ENCODE assay signal across 14 cellular contexts in genomic region chr2:156565066-156565710, GRCh38.
A peak's percentile ranks its signal among the peaks of the same experiment; 100 is the strongest.
DNase-seq lines count a peak whose midpoint lies in the region; ATAC-seq and TF ChIP-seq lines count a peak whose summit lies in the region.
"Had no signal": no experiment of that assay in that cellular context is flagged by ENCODE, and none has a peak within 500 bp of the region (broad histone marks: within the 10 kb centered on the region; RNA-seq: fewer than 3 reads in every experiment).

No MANE protein-coding gene starts in this region.

- peak overlapping the region; percentile 71; the same call in 1 of the 2 replicates for H3K4me2 ChIP-seq in IMR-90 (ENCODE audit: low read depth, low read length)

- H2AFZ ChIP-seq in IMR-90 (replicated peaks; ENCODE audit: low read length, poor library complexity): no peak overlapping the region

- no peak overlapping the region for H2BK20ac ChIP-seq in IMR-90 (ENCODE audit: low read depth, low read length)

- no peak overlapping the region for H3K27ac ChIP-seq in IMR-90 (ENCODE audit: insufficient read depth, low read length)
- H3K27ac ChIP-seq: esophagus squamous epithelium, neutrophil had no signal

- dilution Hi-C loops in IMR-90 (cut with HindIII; ENCODE audit: low sequenced_read_pairs, unreplicated experiment): no loop called here

- peaks cover 2% of the 10 kb centered on the region for H3K36me3 ChIP-seq in IMR-90 (ENCODE audit: control insufficient read depth, insufficient read depth, low read length)

- no peak overlapping the region for H3K56ac ChIP-seq in IMR-90 (ENCODE audit: extremely low read depth, insufficient read depth, low read length)

- peak overlapping the region; percentile 39; the same call in 1 of the 2 replicates for H2AK5ac ChIP-seq in IMR-90 (ENCODE audit: low read depth, low read length)

- TF ChIP-seq CTCF in IMR-90 (conservative IDR thresholded peaks at IDR 0.05; ENCODE audit: low read depth, low read length) (no peak), retinal pigment epithelial cell (conservative IDR thresholded peaks at IDR 0.05; ENCODE audit: low read depth, low read length) (no peak)

- H4K20me1 ChIP-seq in IMR-90 (ENCODE audit: insufficient read depth, low read length): no peaks in the 10 kb centered on the region

- H2BK5ac ChIP-seq in IMR-90 (ENCODE audit: low read depth, low read length, poor library complexity, severe bottlenecking): peak overlapping the region; percentile 95

- TF ChIP-seq RAD21 in IMR-90 (IDR thresholded peaks at IDR 0.05; ENCODE audit: low read length): no peak

- peak overlapping the region; percentile 73 for H2BK120ac ChIP-seq in IMR-90 (ENCODE audit: low read depth, low read length)

- peak overlapping the region; percentile 50; the same call in 1 of the 2 replicates for H3K4ac ChIP-seq in IMR-90 (ENCODE audit: low read depth, low read length)

- H2BK15ac ChIP-seq in IMR-90 (ENCODE audit: low read depth, low read length): no peak overlapping the region

- 0 out of 4 replicates have a peak, but pooled peaks cover 0 to 2% of the 10 kb centered on the region in 2 experiments for H3K79me1 ChIP-seq in IMR-90 (ENCODE audit: low read depth in 1 of 2, low read length in 2 of 2)

- no peak for TF ChIP-seq POLR2A in IMR-90 (IDR thresholded peaks at IDR 0.05; ENCODE audit: low read depth, low read length)

- ATAC-seq in IMR-90 (ENCODE audit: low read depth) (peak; percentile 85), sciatic nerve (no peak)

- no peaks in the 10 kb centered on the region for H3K27me3 ChIP-seq in IMR-90 (ENCODE audit: control insufficient read depth, insufficient read depth, low read length)
- H3K27me3 ChIP-seq: esophagus squamous epithelium, neutrophil had no signal

- no CpG with 5 or more reads among the region's 5 CpGs for WGBS in IMR-90 (ENCODE audit: extremely low coverage in 2 of 2, insufficient read length in 1 of 2), 2 experiments

- H4K8ac ChIP-seq in IMR-90 (ENCODE audit: low read depth in 2 of 2, low read length in 2 of 2): peak overlapping the region in 1 of 2 experiments; percentile 60; a peak in 1 of 4 replicates

- H3K18ac ChIP-seq in IMR-90 (ENCODE audit: low read depth, low read length): peak overlapping the region; percentile 83; the same call in 1 of the 2 replicates

- H3K9me1 ChIP-seq in IMR-90 (ENCODE audit: insufficient read depth, low read length): no peaks in the 10 kb centered on the region

- in situ Hi-C loops in IMR-90 (cut with MboI; ENCODE audit: low sequenced_read_pairs): no loop called here

- H2AK9ac ChIP-seq in IMR-90 (replicated peaks; ENCODE audit: low read depth, low read length, poor library complexity): no peak overlapping the region

- DNase-seq in GM03348 (ENCODE audit: low spot score): peak; percentile 73
- DNase-seq in IMR-90: peak; percentile 83
- DNase-seq in epidermal melanocyte (ENCODE audit: insufficient read length, low spot score): peak; percentile 35
- peak; percentile 85 for DNase-seq in retinal pigment epithelial cell (ENCODE audit: low read depth)
- no peak for DNase-seq in sciatic nerve (ENCODE audit: low spot score)
- no peak for DNase-seq in putamen (ENCODE audit: low spot score)
- no peak for DNase-seq in NCI-H146 treated with DMSO at 0.1 percent for 48 hours (lab: John Stamatoyannopoulos, UW; ENCODE audit: unreplicated experiment)
- DNase-seq: central memory CD4-positive, alpha-beta T cell; DMS153; esophagus squamous epithelium; NCI-H1092 treated with DMSO at 0.1 percent for 48 hours; NCI-H526; stimulated activated CD4-positive, alpha-beta T cell treated with anti-CD3 and anti-CD28 coated beads, Interleukin-4, amount 100 ng/mL, for 1 hour had no signal

- no peaks in the 10 kb centered on the region; the same call in 1 of the 2 replicates for H3K4me1 ChIP-seq in IMR-90 (ENCODE audit: control insufficient read depth, insufficient read depth, low read length)
- H3K4me1 ChIP-seq: esophagus squamous epithelium had no signal

- H3K4me3 ChIP-seq in IMR-90 (ENCODE audit: insufficient read depth, low read depth, low read length) (no peak overlapping the region), retinal pigment epithelial cell (ENCODE audit: low read length) (no peak overlapping the region)
- H3K4me3 ChIP-seq: esophagus squamous epithelium had no signal

- no peaks in the 10 kb centered on the region for H3K9me3 ChIP-seq in IMR-90 (ENCODE audit: control insufficient read depth, insufficient read depth, low read length)
- H3K9me3 ChIP-seq: esophagus squamous epithelium, neutrophil had no signal

- BruUV-seq in IMR-90 (replicated peaks; lab: Mats Ljungman, UMichigan): no TSS peak

- intact Hi-C loops in IMR-90 (cut with micrococcal nuclease): no loop called here
- intact Hi-C loops in sciatic nerve (cut with DNase I): no loop called here

- H3K14ac ChIP-seq in IMR-90 (replicated peaks; ENCODE audit: low read depth, low read length): peak overlapping the region; percentile 50; the same call in 1 of the 2 replicates

- no peak overlapping the region for H4K91ac ChIP-seq in IMR-90 (ENCODE audit: insufficient read depth, low read depth, low read length)

- POLR2A ChIA-PET in IMR-90 (lab: Charles Lee; ENCODE audit: unreplicated experiment): no interaction called here

- CTCF ChIA-PET in IMR-90 (lab: Yijun Ruan, JAX): interaction anchor here (1.0 kb wide), 1 partner anchor 222 kb away, joined by 3 read pairs; no protein-coding TSS in a partner anchor

- peak overlapping the region; percentile 45; the same call in 1 of the 2 replicates for H4K5ac ChIP-seq in IMR-90 (ENCODE audit: low read depth, low read length)

- peak overlapping the region; percentile 51; the same call in 1 of the 2 replicates for H3K23ac ChIP-seq in IMR-90 (ENCODE audit: low read depth, low read length)

- no peak overlapping the region for H3K9ac ChIP-seq in IMR-90 (ENCODE audit: low read depth, low read length)

TF ChIP-seq in IMR-90, 13 proteins besides CTCF, POLR2A, EP300 and RAD21:
- no peak for TF ChIP-seq SMC3 (IDR thresholded peaks at IDR 0.05; ENCODE audit: low read depth, low read length)
- TF ChIP-seq RFX5 (IDR thresholded peaks at IDR 0.05; ENCODE audit: low read depth, low read length): no peak
- TF ChIP-seq USF2 (IDR thresholded peaks at IDR 0.05; ENCODE audit: low read depth, low read length): no peak
- TF ChIP-seq NFE2L2 (IDR thresholded peaks at IDR 0.05; ENCODE audit: low read depth, low read length): no peak
- TF ChIP-seq FOS (IDR thresholded peaks at IDR 0.05; ENCODE audit: low read depth, low read length): 0 out of 2 replicates have a peak, but pooled peaks have one; percentile 19

Comparison
In these comparisons a context has a peak if more than half of its experiments do, and no peak if none do; other contexts are left out.
1. DNase-seq: peak in GM03348 (single experiment), IMR-90 (single experiment), epidermal melanocyte (single experiment) and retinal pigment epithelial cell (single experiment); none in sciatic nerve (single experiment), putamen (single experiment) and NCI-H146 treated with DMSO at 0.1 percent for 48 hours (single experiment).